Comparison of ENCODE assay signal across 19 cellular contexts in genomic region chr22:29816128-29816527, GRCh38. TPM values are rescaled to one million over a fixed set of nuclear protein-coding genes. Genes with fewer than 3 reads are reported as not detected.
DNase-seq lines count a peak whose midpoint lies in the region; ATAC-seq and FAIRE-seq lines count a peak whose summit lies in the region.
"Had no signal": no experiment of that assay in that cellular context is flagged by ENCODE, and none has a peak within 500 bp of the region (broad histone marks: within the 10 kb centered on the region; RNA-seq: fewer than 3 reads in every experiment).

No MANE protein-coding gene starts in this region.

- peak overlapping the region; percentile 43 for H3K27ac Mint-ChIP-seq in stimulated activated effector memory CD8-positive, alpha-beta T cell treated with anti-CD3 and anti-CD28 coated beads, Interleukin-12 subunit alpha, Interleukin-12 subunit beta, amount 100 ng/mL, for 72 hours
- no peak overlapping the region for H3K27ac Mint-ChIP-seq in naive thymus-derived CD4-positive, alpha-beta T cell
- H3K27ac Mint-ChIP-seq: endodermal cell, HFFc6, progenitor cell of endocrine pancreas had no signal

- FAIRE-seq in HTR-8/SVneo (lab: Jason Lieb, UNC), result no peak
- FAIRE-seq: kidney had no signal

- no peaks in the 10 kb centered on the region for H3K27me3 ChIP-seq in naive thymus-derived CD4-positive, alpha-beta T cell (ENCODE audit: control insufficient read depth in 2 of 2, insufficient read depth in 2 of 2, low read length in 2 of 2)
- H3K27me3 ChIP-seq: brain microvascular endothelial cell, tibial nerve had no signal

- no peak overlapping the region for H3K4me3 ChIP-seq in naive thymus-derived CD4-positive, alpha-beta T cell (ENCODE audit: low read length)
- H3K4me3 ChIP-seq: tibial nerve had no signal

- H3K9me3 Mint-ChIP-seq in stimulated activated effector memory CD8-positive, alpha-beta T cell treated with anti-CD3 and anti-CD28 coated beads, Interleukin-12 subunit alpha, Interleukin-12 subunit beta, amount 100 ng/mL, for 72 hours, result no peaks in the 10 kb centered on the region
- H3K9me3 Mint-ChIP-seq in naive thymus-derived CD4-positive, alpha-beta T cell, result no peaks in the 10 kb centered on the region
- H3K9me3 Mint-ChIP-seq: CD14-positive monocyte, endodermal cell, HFFc6 had no signal

- peaks cover 4% of the 10 kb centered on the region for H3K4me1 Mint-ChIP-seq in stimulated activated effector memory CD8-positive, alpha-beta T cell treated with anti-CD3 and anti-CD28 coated beads, Interleukin-12 subunit alpha, Interleukin-12 subunit beta, amount 100 ng/mL, for 72 hours
- peaks cover 0 to 2% (median 0%) of the 10 kb centered on the region in 7 donors for H3K4me1 Mint-ChIP-seq in naive thymus-derived CD4-positive, alpha-beta T cell
- H3K4me1 Mint-ChIP-seq: endodermal cell had no signal

- CTCF ChIA-PET in naive thymus-derived CD4-positive, alpha-beta T cell (lab: Charles Lee), result no interaction called here

- H3K27me3 Mint-ChIP-seq in naive thymus-derived CD4-positive, alpha-beta T cell, result no peaks in the 10 kb centered on the region
- H3K27me3 Mint-ChIP-seq: progenitor cell of endocrine pancreas had no signal

- peak; percentile 85 for ATAC-seq in left ventricle myocardium superior
- ATAC-seq in stimulated activated effector memory CD8-positive, alpha-beta T cell treated with anti-CD3 and anti-CD28 coated beads, Interleukin-12 subunit alpha, Interleukin-12 subunit beta, amount 100 ng/mL, for 72 hours, result no peak
- ATAC-seq in naive thymus-derived CD4-positive, alpha-beta T cell, result no peak
- ATAC-seq in HG03280 (IDR thresholded peaks at IDR 0.05; ENCODE audit: unreplicated experiment), result no peak

- POLR2A ChIA-PET in naive thymus-derived CD4-positive, alpha-beta T cell (lab: Charles Lee), result interaction anchor here (0.6 kb wide), 1 partner anchor 233 kb away, joined by 3 read pairs; no protein-coding TSS in a partner anchor

- H3K27ac ChIP-seq in naive thymus-derived CD4-positive, alpha-beta T cell (ENCODE audit: low read depth, low read length), result no peak overlapping the region
- H3K27ac ChIP-seq: brain microvascular endothelial cell, tibial nerve had no signal

- DNase-seq in NCI-H1694 treated with DMSO at 0.1 percent for 48 hours (lab: John Stamatoyannopoulos, UW), result peak; percentile 18
- peak; percentile 65 for DNase-seq in cerebellum (ENCODE audit: low spot score)
- peak; percentile 86 for DNase-seq in left ventricle myocardium superior
- no peak for DNase-seq in stimulated activated effector memory CD8-positive, alpha-beta T cell treated with anti-CD3 and anti-CD28 coated beads, Interleukin-12 subunit alpha, Interleukin-12 subunit beta, amount 100 ng/mL, for 72 hours (ENCODE audit: low spot score in 2 of 2)
- DNase-seq in naive thymus-derived CD4-positive, alpha-beta T cell, result no peak
- DNase-seq in HTR-8/SVneo (ENCODE audit: insufficient read length, low spot score), result no peak
- no peak for DNase-seq in activated CD4-positive, alpha-beta T cell treated with anti-CD3 and anti-CD28 coated beads, Interleukin-2, amount 50 U/mL, for 1 hour
- DNase-seq: brain microvascular endothelial cell; endodermal cell; HFFc6; kidney; NCI-H1930; NCI-H774; SHP77 treated with DMSO at 0.1 percent for 48 hours; stimulated activated CD4-positive, alpha-beta T cell treated with anti-CD3 and anti-CD28 coated beads, Interleukin-1b, Interleukin-23, amount 100 ng/mL, for 48 hours had no signal

- no peaks in the 10 kb centered on the region for H3K9me3 ChIP-seq in naive thymus-derived CD4-positive, alpha-beta T cell (ENCODE audit: control insufficient read depth in 2 of 3, low read length in 3 of 3)
- H3K9me3 ChIP-seq: tibial nerve had no signal

- peaks cover 15 to 98% (median 23%) of the 10 kb centered on the region in 3 experiments for H3K36me3 ChIP-seq in naive thymus-derived CD4-positive, alpha-beta T cell (ENCODE audit: control insufficient read depth in 2 of 3, insufficient read depth in 3 of 3, low read length in 3 of 3)

- H3K36me3 Mint-ChIP-seq in stimulated activated effector memory CD8-positive, alpha-beta T cell treated with anti-CD3 and anti-CD28 coated beads, Interleukin-12 subunit alpha, Interleukin-12 subunit beta, amount 100 ng/mL, for 72 hours, result peaks cover 89% of the 10 kb centered on the region
- H3K36me3 Mint-ChIP-seq in naive thymus-derived CD4-positive, alpha-beta T cell, result peaks cover 9 to 66% (median 32%) of the 10 kb centered on the region in 5 donors

- intact Hi-C loops in left ventricle myocardium superior (cut with micrococcal nuclease), result no loop called here
- intact Hi-C loops in naive thymus-derived CD4-positive, alpha-beta T cell (cut with micrococcal nuclease), result no loop called here

- H3K4me3 Mint-ChIP-seq in stimulated activated effector memory CD8-positive, alpha-beta T cell treated with anti-CD3 and anti-CD28 coated beads, Interleukin-12 subunit alpha, Interleukin-12 subunit beta, amount 100 ng/mL, for 72 hours, result no peak overlapping the region
- H3K4me3 Mint-ChIP-seq in naive thymus-derived CD4-positive, alpha-beta T cell, result no peak overlapping the region
- H3K4me3 Mint-ChIP-seq: CD14-positive monocyte, endodermal cell, HFFc6 had no signal

- no peaks in the 10 kb centered on the region for H3K4me1 ChIP-seq in naive thymus-derived CD4-positive, alpha-beta T cell (ENCODE audit: control insufficient read depth in 2 of 2, insufficient read depth in 2 of 2, low read length in 2 of 2)

RNA-seq across cellular contexts. Expression of gene ASCC2, which starts 21.9 kb away (rescaled TPM):
- 35.4 TPM for total RNA-seq in cerebellum
- 31.5 TPM for total RNA-seq in left ventricle myocardium superior
- total RNA-seq in naive thymus-derived CD4-positive, alpha-beta T cell, result 100 to 1,000 TPM in 1 of 5 experiments, 10 to 100 TPM in 4; 90.2 to 101 (median 93.8) TPM
- polyA plus RNA-seq in naive thymus-derived CD4-positive, alpha-beta T cell, result 10 to 100 TPM; 48.7 to 79.3 TPM

RNA-seq across cellular contexts. Expression of gene UQCR10, which starts 49.0 kb away (rescaled TPM):
- total RNA-seq in cerebellum (40.3 TPM), left ventricle myocardium superior (402 TPM)
- 10 to 100 TPM; 30.9 to 99.8 (median 50.0) TPM for total RNA-seq in naive thymus-derived CD4-positive, alpha-beta T cell
- 100 to 1,000 TPM; 246 to 310 TPM for polyA plus RNA-seq in naive thymus-derived CD4-positive, alpha-beta T cell

RNA-seq across cellular contexts. Expression of gene ZMAT5, which starts 49.3 kb away (rescaled TPM):
- total RNA-seq in cerebellum, result 9.3 TPM
- 21.6 TPM for total RNA-seq in left ventricle myocardium superior
- 10 to 100 TPM; 12.9 to 26.4 (median 14.7) TPM for total RNA-seq in naive thymus-derived CD4-positive, alpha-beta T cell
- polyA plus RNA-seq in naive thymus-derived CD4-positive, alpha-beta T cell, result 10 to 100 TPM; 42.7 to 55.0 TPM

Comparison
In these comparisons a context has a peak if more than half of its experiments do, and no peak if none do; other contexts are left out.
1. DNase-seq: peak in NCI-H1694 treated with DMSO at 0.1 percent for 48 hours (single experiment), cerebellum (single experiment) and left ventricle myocardium superior (single experiment); none in stimulated activated effector memory CD8-positive, alpha-beta T cell treated with anti-CD3 and anti-CD28 coated beads, Interleukin-12 subunit alpha, Interleukin-12 subunit beta, amount 100 ng/mL, for 72 hours (0 of 2), naive thymus-derived CD4-positive, alpha-beta T cell (0 of 9), HTR-8/SVneo (single experiment) and activated CD4-positive, alpha-beta T cell treated with anti-CD3 and anti-CD28 coated beads, Interleukin-2, amount 50 U/mL, for 1 hour (single experiment).